1 cellular context compared by ENCODE assay signal in the genomic region with DNA sequence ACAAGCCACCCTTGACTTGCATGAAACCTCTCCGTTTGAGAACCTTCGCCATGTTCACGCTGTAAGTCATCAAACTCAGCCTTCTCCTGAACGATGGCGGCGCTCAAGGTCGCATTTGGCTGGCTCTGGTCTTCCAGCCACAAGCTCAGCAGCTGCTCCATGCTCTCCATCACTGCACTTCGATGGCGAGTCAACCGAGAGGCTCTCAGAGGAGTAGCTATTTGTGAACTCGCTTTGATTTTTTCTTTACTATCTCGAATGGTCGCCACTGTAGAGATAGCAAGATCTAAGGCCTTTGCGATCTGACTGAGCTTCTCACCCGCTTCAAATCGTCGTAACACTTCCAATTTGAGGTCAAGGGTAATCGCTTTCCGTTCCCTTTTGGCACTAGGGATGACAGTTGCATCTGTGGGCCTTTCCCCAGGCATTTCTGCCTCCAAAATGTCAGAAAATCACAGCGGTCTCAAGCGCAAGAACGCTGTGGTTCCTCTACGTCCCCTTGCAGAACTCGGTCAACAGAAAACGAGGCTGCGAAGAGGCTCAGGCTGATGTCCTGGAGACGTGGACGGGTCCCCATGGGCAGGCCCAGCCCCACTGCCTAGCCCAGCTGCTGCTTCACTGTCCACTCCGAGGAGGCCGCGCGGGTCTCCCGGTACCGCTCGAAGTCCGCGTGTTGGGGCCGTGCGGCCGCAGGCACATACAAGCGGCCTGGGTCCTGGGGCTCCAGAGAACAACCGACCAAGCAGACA.
TF ChIP-seq lines count a peak whose summit lies in the region.

No MANE protein-coding gene starts in this region.

TF ChIP-seq in GM12878, 131 proteins besides CTCF, POLR2A, EP300 and RAD21 (continued from another document):
- TF ChIP-seq PML (IDR thresholded peaks at IDR 0.05; ENCODE audit: low read length) (no peak), NR2F1 (conservative IDR thresholded peaks at IDR 0.05) (no peak), BMI1 (IDR thresholded peaks at IDR 0.05; ENCODE audit: borderline replicate concordance) (no peak), NBN (IDR thresholded peaks at IDR 0.05) (0 out of 2 replicates have a peak, but pooled peaks have one; percentile 19), ZBTB4 (CRISPR knock-in tag; IDR thresholded peaks at IDR 0.05) (no peak), SP1 (IDR thresholded peaks at IDR 0.05; ENCODE audit: low read depth, low read length) (no peak), SMC3 (IDR thresholded peaks at IDR 0.05; ENCODE audit: borderline replicate concordance, low read length) (no peak), FOS (IDR thresholded peaks at IDR 0.05; ENCODE audit: borderline replicate concordance, extremely low read depth, insufficient read length) (no peak), MYC (IDR thresholded peaks at IDR 0.05; ENCODE audit: insufficient read depth, insufficient read length, insufficient replicate concordance, low read length, severe bottlenecking) (peak; percentile 28), ZNF217 (IDR thresholded peaks at IDR 0.05) (no peak), GABPA (IDR thresholded peaks at IDR 0.05; ENCODE audit: low read depth) (no peak), TCF7 (IDR thresholded peaks at IDR 0.05; ENCODE audit: borderline replicate concordance) (no peak), HDAC6 (IDR thresholded peaks at IDR 0.05; ENCODE audit: unreplicated experiment) (peak; percentile 0), ZNF24 (IDR thresholded peaks at IDR 0.05) (no peak), USF1 (IDR thresholded peaks at IDR 0.05; ENCODE audit: borderline replicate concordance, extremely low read length, insufficient read depth, low read depth, low read length) (no peak), NFYA (IDR thresholded peaks at IDR 0.05; ENCODE audit: borderline replicate concordance, low read depth, low read length) (no peak), RFX5 (IDR thresholded peaks at IDR 0.05; ENCODE audit: low read depth, low read length) (no peak), ZBTB40 (IDR thresholded peaks at IDR 0.05; ENCODE audit: borderline replicate concordance) (peak; percentile 62)
- TF ChIP-seq, protein P1, sequence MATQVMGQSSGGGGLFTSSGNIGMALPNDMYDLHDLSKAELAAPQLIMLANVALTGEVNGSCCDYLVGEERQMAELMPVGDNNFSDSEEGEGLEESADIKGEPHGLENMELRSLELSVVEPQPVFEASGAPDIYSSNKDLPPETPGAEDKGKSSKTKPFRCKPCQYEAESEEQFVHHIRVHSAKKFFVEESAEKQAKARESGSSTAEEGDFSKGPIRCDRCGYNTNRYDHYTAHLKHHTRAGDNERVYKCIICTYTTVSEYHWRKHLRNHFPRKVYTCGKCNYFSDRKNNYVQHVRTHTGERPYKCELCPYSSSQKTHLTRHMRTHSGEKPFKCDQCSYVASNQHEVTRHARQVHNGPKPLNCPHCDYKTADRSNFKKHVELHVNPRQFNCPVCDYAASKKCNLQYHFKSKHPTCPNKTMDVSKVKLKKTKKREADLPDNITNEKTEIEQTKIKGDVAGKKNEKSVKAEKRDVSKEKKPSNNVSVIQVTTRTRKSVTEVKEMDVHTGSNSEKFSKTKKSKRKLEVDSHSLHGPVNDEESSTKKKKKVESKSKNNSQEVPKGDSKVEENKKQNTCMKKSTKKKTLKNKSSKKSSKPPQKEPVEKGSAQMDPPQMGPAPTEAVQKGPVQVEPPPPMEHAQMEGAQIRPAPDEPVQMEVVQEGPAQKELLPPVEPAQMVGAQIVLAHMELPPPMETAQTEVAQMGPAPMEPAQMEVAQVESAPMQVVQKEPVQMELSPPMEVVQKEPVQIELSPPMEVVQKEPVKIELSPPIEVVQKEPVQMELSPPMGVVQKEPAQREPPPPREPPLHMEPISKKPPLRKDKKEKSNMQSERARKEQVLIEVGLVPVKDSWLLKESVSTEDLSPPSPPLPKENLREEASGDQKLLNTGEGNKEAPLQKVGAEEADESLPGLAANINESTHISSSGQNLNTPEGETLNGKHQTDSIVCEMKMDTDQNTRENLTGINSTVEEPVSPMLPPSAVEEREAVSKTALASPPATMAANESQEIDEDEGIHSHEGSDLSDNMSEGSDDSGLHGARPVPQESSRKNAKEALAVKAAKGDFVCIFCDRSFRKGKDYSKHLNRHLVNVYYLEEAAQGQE (IDR thresholded peaks at IDR 0.05; ENCODE audit: low read depth, low read length): no peak
- TF ChIP-seq, protein P2, sequence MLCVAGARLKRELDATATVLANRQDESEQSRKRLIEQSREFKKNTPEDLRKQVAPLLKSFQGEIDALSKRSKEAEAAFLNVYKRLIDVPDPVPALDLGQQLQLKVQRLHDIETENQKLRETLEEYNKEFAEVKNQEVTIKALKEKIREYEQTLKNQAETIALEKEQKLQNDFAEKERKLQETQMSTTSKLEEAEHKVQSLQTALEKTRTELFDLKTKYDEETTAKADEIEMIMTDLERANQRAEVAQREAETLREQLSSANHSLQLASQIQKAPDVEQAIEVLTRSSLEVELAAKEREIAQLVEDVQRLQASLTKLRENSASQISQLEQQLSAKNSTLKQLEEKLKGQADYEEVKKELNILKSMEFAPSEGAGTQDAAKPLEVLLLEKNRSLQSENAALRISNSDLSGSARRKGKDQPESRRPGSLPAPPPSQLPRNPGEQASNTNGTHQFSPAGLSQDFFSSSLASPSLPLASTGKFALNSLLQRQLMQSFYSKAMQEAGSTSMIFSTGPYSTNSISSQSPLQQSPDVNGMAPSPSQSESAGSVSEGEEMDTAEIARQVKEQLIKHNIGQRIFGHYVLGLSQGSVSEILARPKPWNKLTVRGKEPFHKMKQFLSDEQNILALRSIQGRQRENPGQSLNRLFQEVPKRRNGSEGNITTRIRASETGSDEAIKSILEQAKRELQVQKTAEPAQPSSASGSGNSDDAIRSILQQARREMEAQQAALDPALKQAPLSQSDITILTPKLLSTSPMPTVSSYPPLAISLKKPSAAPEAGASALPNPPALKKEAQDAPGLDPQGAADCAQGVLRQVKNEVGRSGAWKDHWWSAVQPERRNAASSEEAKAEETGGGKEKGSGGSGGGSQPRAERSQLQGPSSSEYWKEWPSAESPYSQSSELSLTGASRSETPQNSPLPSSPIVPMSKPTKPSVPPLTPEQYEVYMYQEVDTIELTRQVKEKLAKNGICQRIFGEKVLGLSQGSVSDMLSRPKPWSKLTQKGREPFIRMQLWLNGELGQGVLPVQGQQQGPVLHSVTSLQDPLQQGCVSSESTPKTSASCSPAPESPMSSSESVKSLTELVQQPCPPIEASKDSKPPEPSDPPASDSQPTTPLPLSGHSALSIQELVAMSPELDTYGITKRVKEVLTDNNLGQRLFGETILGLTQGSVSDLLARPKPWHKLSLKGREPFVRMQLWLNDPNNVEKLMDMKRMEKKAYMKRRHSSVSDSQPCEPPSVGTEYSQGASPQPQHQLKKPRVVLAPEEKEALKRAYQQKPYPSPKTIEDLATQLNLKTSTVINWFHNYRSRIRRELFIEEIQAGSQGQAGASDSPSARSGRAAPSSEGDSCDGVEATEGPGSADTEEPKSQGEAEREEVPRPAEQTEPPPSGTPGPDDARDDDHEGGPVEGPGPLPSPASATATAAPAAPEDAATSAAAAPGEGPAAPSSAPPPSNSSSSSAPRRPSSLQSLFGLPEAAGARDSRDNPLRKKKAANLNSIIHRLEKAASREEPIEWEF (IDR thresholded peaks at IDR 0.05; ENCODE audit: insufficient replicate concordance, low read depth, low read length): no peak
